In the genomic region with DNA sequence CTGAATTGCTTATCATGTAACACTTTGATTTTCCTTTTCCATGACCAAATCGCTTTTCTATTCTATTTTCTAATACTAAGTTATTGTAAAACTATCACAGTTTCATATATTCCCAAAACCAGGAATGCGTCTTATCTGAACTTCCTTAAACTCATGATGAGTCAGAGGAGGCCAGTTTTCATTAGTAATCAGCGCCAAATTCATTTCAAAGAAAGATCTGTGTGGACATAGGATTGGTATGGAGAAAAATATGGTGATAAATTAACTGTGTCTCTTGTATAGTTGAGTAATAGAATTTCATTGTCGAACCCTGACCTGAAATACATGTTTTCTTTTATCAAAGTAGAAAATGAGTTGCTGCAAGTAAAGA, we compare ENCODE assay signal across 11 cellular contexts. TPM values are rescaled to one million over a fixed set of nuclear protein-coding genes. Genes with fewer than 3 reads are reported as not detected.
DNase-seq lines count a peak whose midpoint lies in the region; ATAC-seq and TF ChIP-seq lines count a peak whose summit lies in the region.
"Had no signal": no experiment of that assay in that cellular context is flagged by ENCODE, and none has a peak within 500 bp of the region (broad histone marks: within the 10 kb centered on the region; RNA-seq: fewer than 3 reads in every experiment).

No MANE protein-coding gene starts in this region.

- POLR2A ChIA-PET in MCF 10A (lab: Yijun Ruan, JAX) = interaction anchor here (0.6 to 9.4 kb wide), 7 partner anchors 11 to 376 kb away, joined by 3 to 161 read pairs (median 7); partner anchors contain the start of genes CEP170 and SDCCAG8
- POLR2A ChIA-PET in T-cell (lab: Charles Lee) = no interaction called here

- H3K4me3 Mint-ChIP-seq in MCF 10A (ENCODE audit: unreplicated experiment) = peak overlapping the region; percentile 23
- H3K4me3 Mint-ChIP-seq in T-cell = no peak overlapping the region
- H3K4me3 Mint-ChIP-seq in activated T-helper 2 cell treated with anti-CD3 and anti-CD28 coated beads, Interferon-gamma antibody, Interleukin-2, Interleukin-4, amounts not matched to agents 10 μg/mL and 5 μg/mL and 100 μg/mL, durations not matched to agents 14 hours and 24 hours and 36 hours (ENCODE audit: low read depth) = no peak overlapping the region
- H3K4me3 Mint-ChIP-seq: neural progenitor cell had no signal

- BruUV-seq in MCF 10A (replicated peaks; lab: Mats Ljungman, UMichigan) = no TSS peak

- H3K36me3 Mint-ChIP-seq in MCF 10A (ENCODE audit: insufficient read depth, unreplicated experiment) (peaks cover 38% of the 10 kb centered on the region), T-cell (peaks cover 20% of the 10 kb centered on the region)
- peaks cover 17% of the 10 kb centered on the region for H3K36me3 Mint-ChIP-seq in activated T-helper 2 cell treated with anti-CD3 and anti-CD28 coated beads, Interferon-gamma antibody, Interleukin-2, Interleukin-4, amounts not matched to agents 10 μg/mL and 5 μg/mL and 100 μg/mL, durations not matched to agents 14 hours and 24 hours and 36 hours (ENCODE audit: low read depth)

- H3K4me3 ChIP-seq in breast epithelium (no peak overlapping the region), astrocyte of the cerebellum (ENCODE audit: low read depth, low read length) (no peak overlapping the region), thoracic aorta (peak overlapping the region; percentile 50)
- H3K4me3 ChIP-seq: gastrocnemius medialis, neural progenitor cell had no signal

- H3K27ac Mint-ChIP-seq in MCF 10A (ENCODE audit: low read depth, unreplicated experiment) = peak overlapping the region; percentile 50
- no peak overlapping the region for H3K27ac Mint-ChIP-seq in T-cell
- H3K27ac Mint-ChIP-seq in activated T-helper 2 cell treated with anti-CD3 and anti-CD28 coated beads, Interferon-gamma antibody, Interleukin-2, Interleukin-4, amounts not matched to agents 10 μg/mL and 5 μg/mL and 100 μg/mL, durations not matched to agents 14 hours and 24 hours and 36 hours = no peak overlapping the region
- H3K27ac Mint-ChIP-seq: neural progenitor cell had no signal

- peaks cover 3% of the 10 kb centered on the region for H3K36me3 ChIP-seq in breast epithelium
- no peaks in the 10 kb centered on the region for H3K36me3 ChIP-seq in thoracic aorta
- H3K36me3 ChIP-seq: neural progenitor cell had no signal

- no peaks in the 10 kb centered on the region for H3K27me3 Mint-ChIP-seq in MCF 10A (ENCODE audit: insufficient read depth, unreplicated experiment)
- no peaks in the 10 kb centered on the region for H3K27me3 Mint-ChIP-seq in T-cell
- H3K27me3 Mint-ChIP-seq in activated T-helper 2 cell treated with anti-CD3 and anti-CD28 coated beads, Interferon-gamma antibody, Interleukin-2, Interleukin-4, amounts not matched to agents 10 μg/mL and 5 μg/mL and 100 μg/mL, durations not matched to agents 14 hours and 24 hours and 36 hours (ENCODE audit: low read depth) = no peaks in the 10 kb centered on the region

- TF ChIP-seq POLR2A in breast epithelium (IDR thresholded peaks at IDR 0.05) = no peak

- peak; percentile 84 for DNase-seq in MCF 10A (ENCODE audit: unreplicated experiment)
- no peak for DNase-seq in breast epithelium (ENCODE audit: low spot score in 2 of 2)
- peak; percentile 61 for DNase-seq in astrocyte of the cerebellum (ENCODE audit: low read depth)
- peak; percentile 58 for DNase-seq in hepatic stellate cell (ENCODE audit: low spot score)
- DNase-seq in thoracic aorta (ENCODE audit: low spot score) = no peak
- DNase-seq in T-cell = no peak
- DNase-seq in activated T-helper 2 cell treated with anti-CD3 and anti-CD28 coated beads, Interferon-gamma antibody, Interleukin-2, Interleukin-4, amounts not matched to agents 10 μg/mL and 5 μg/mL and 100 μg/mL, durations not matched to agents 14 hours and 24 hours and 36 hours (ENCODE audit: low spot score) = no peak
- DNase-seq: gastrocnemius medialis, NCI-H2171 treated with DMSO at 0.1 percent for 48 hours had no signal

- H3K27me3 ChIP-seq in breast epithelium (no peaks in the 10 kb centered on the region), thoracic aorta (replicated peaks; ENCODE audit: insufficient read depth) (no peaks in the 10 kb centered on the region)
- H3K27me3 ChIP-seq: gastrocnemius medialis, neural progenitor cell had no signal

- intact Hi-C loops in MCF 10A (cut with micrococcal nuclease) = no loop called here
- intact Hi-C loops in breast epithelium (cut with DNase I; ENCODE audit: low total_unique reads) = no loop called here
- intact Hi-C loops in activated T-helper 2 cell treated with anti-CD3 and anti-CD28 coated beads, Interferon-gamma antibody, Interleukin-2, Interleukin-4, amounts not matched to agents 10 μg/mL and 5 μg/mL and 100 μg/mL, durations not matched to agents 14 hours and 24 hours and 36 hours (cut with micrococcal nuclease) = no loop called here

- in situ Hi-C loops in astrocyte of the cerebellum (cut with HindIII; ENCODE audit: low sequenced_read_pairs) = no loop called here

- no peaks in the 10 kb centered on the region for H3K9me3 ChIP-seq in breast epithelium
- no peaks in the 10 kb centered on the region for H3K9me3 ChIP-seq in thoracic aorta
- H3K9me3 ChIP-seq: gastrocnemius medialis had no signal

- ATAC-seq in thoracic aorta (ENCODE audit: insufficient number of reproducible peaks, low FRiP score, low read depth) (peak; percentile 53), T-cell (replicated peaks in 1 of 4) (no peak), HG03135 (IDR thresholded peaks at IDR 0.05; ENCODE audit: unreplicated experiment) (no peak)

- CTCF ChIA-PET in MCF 10A (lab: Yijun Ruan, JAX) (interaction anchor here (1.0 to 3.9 kb wide), 2 partner anchors 9 to 12 kb away, joined by 3 to 16 read pairs; partner anchors contain the start of gene SDCCAG8), T-cell (lab: Charles Lee) (no interaction called here)

- peaks cover 34% of the 10 kb centered on the region for H3K4me1 Mint-ChIP-seq in MCF 10A (ENCODE audit: insufficient read depth, unreplicated experiment)
- H3K4me1 Mint-ChIP-seq in T-cell = peaks cover 27 to 41% (median 39%) of the 10 kb centered on the region in 3 donors
- H3K4me1 Mint-ChIP-seq in activated T-helper 2 cell treated with anti-CD3 and anti-CD28 coated beads, Interferon-gamma antibody, Interleukin-2, Interleukin-4, amounts not matched to agents 10 μg/mL and 5 μg/mL and 100 μg/mL, durations not matched to agents 14 hours and 24 hours and 36 hours (ENCODE audit: low read depth) = peaks cover 8% of the 10 kb centered on the region

- H3K27ac ChIP-seq in breast epithelium (peak overlapping the region in 1 of 2 donors; percentile 25), thoracic aorta (peak overlapping the region; percentile 49 to 57)
- H3K27ac ChIP-seq: gastrocnemius medialis, neural progenitor cell had no signal

- H3K9me3 Mint-ChIP-seq in MCF 10A (ENCODE audit: unreplicated experiment) (no peaks in the 10 kb centered on the region), T-cell (no peaks in the 10 kb centered on the region)
- H3K9me3 Mint-ChIP-seq in activated T-helper 2 cell treated with anti-CD3 and anti-CD28 coated beads, Interferon-gamma antibody, Interleukin-2, Interleukin-4, amounts not matched to agents 10 μg/mL and 5 μg/mL and 100 μg/mL, durations not matched to agents 14 hours and 24 hours and 36 hours = no peaks in the 10 kb centered on the region
- H3K9me3 Mint-ChIP-seq: neural progenitor cell had no signal

- TF ChIP-seq CTCF in MCF 10A (IDR thresholded peaks at IDR 0.05; ENCODE audit: unreplicated experiment) (no peak), breast epithelium (IDR thresholded peaks at IDR 0.05) (no peak), astrocyte of the cerebellum (IDR thresholded peaks at IDR 0.05; ENCODE audit: low read depth, low read length, missing control alignments) (no peak), thoracic aorta (IDR thresholded peaks at IDR 0.05) (no peak)

- H3K4me1 ChIP-seq in breast epithelium (peaks cover 0 to 9% of the 10 kb centered on the region in 2 donors), thoracic aorta (ENCODE audit: control insufficient read depth in 1 of 2, low read depth in 2 of 2) (peaks cover 15 to 43% of the 10 kb centered on the region in 2 donors)

RNA-seq across cellular contexts. Expression of gene SDCCAG8, which starts 12.4 kb away (rescaled TPM):
- 81.1 and 128 TPM in 2 replicates for total RNA-seq in MCF 10A (2022)
- 10 to 100 TPM; 48.6 to 73.0 (median 62.3) TPM for total RNA-seq in breast epithelium
- total RNA-seq in thoracic aorta = 10 to 100 TPM; 23.2 to 91.0 TPM
- total RNA-seq in T-cell = 10 to 100 TPM; 23.5 to 37.5 (median 31.2) TPM
- 18.1 and 25.4 TPM in 2 replicates for total RNA-seq in activated T-helper 2 cell treated with anti-CD3 and anti-CD28 coated beads, Interferon-gamma antibody, Interleukin-2, Interleukin-4, amounts not matched to agents 10 μg/mL and 5 μg/mL and 100 μg/mL, durations not matched to agents 14 hours and 24 hours and 36 hours

RNA-seq across cellular contexts. Expression of gene CEP170, which starts 13.2 kb away (rescaled TPM):
- 148 and 182 TPM in 2 replicates for total RNA-seq in MCF 10A (2022)
- total RNA-seq in breast epithelium = 10 to 100 TPM; 37.4 to 54.2 (median 47.4) TPM
- 10 to 100 TPM; 59.8 to 74.3 TPM for total RNA-seq in thoracic aorta
- total RNA-seq in T-cell = 10 to 100 TPM; 32.7 to 50.4 (median 37.0) TPM
- total RNA-seq in activated T-helper 2 cell treated with anti-CD3 and anti-CD28 coated beads, Interferon-gamma antibody, Interleukin-2, Interleukin-4, amounts not matched to agents 10 μg/mL and 5 μg/mL and 100 μg/mL, durations not matched to agents 14 hours and 24 hours and 36 hours = 50.6 and 53.4 TPM in 2 replicates

Comparison
In these comparisons a context has a peak if more than half of its experiments do, and no peak if none do; other contexts are left out.
1. DNase-seq: peak in MCF 10A (single experiment), astrocyte of the cerebellum (single experiment) and hepatic stellate cell (single experiment); none in breast epithelium (0 of 2), thoracic aorta (single experiment), T-cell (0 of 34) and activated T-helper 2 cell treated with anti-CD3 and anti-CD28 coated beads, Interferon-gamma antibody, Interleukin-2, Interleukin-4, amounts not matched to agents 10 μg/mL and 5 μg/mL and 100 μg/mL, durations not matched to agents 14 hours and 24 hours and 36 hours (single experiment).